Comparison of ENCODE assay signal across 8 cellular contexts in the genomic region with DNA sequence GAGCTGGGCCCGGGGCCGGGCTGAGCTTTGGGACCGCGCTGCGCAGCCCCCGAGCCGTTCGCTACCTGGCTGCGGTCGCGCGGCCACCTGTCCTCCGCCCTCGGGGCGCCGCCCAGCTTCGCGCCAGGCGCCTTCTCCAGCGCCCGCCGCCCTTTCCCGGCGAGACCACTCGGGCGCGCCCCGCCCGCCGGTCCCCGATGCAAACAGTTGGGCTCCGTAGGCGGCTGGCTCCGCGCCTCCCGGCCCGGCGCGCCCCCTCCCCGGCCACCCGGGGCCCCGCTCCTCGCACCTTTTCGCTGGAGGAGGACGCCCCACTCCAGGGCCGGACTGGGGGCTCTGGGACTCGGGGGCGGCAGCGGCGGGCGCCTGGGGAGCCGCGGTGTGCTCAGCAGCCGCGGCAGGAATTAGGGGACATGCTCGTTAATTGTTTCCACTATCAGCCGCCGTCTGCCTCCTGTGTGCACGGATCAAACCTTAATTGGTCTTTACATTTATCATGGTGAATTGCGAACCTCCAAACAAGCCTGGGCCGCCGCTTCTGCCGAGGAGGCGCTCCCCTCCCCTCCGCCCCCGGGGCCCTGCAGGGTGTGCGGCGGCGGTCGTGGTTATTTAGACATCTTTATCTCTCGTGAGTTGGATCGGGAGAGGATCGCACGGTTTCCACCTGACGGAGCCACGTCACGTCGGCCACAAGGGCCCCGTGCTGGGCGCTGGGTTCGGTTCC. TPM values are rescaled to one million over a fixed set of nuclear protein-coding genes. Genes with fewer than 3 reads are reported as not detected.
DNase-seq lines count a peak whose midpoint lies in the region; ATAC-seq and TF ChIP-seq lines count a peak whose summit lies in the region.

No MANE protein-coding gene starts in this region.

- TF ChIP-seq CTCF in GM06990 (IDR thresholded peaks at IDR 0.05; ENCODE audit: insufficient read depth, low read length, poor library complexity, severe bottlenecking): peak; percentile 13

- peak overlapping the region; percentile 77 for H3K4me3 ChIP-seq in GM06990 (replicated peaks; ENCODE audit: low read depth, low read length)
- H3K4me3 ChIP-seq in HUES6 (ENCODE audit: low read depth, low read length): peak overlapping the region; percentile 75
- H3K4me3 ChIP-seq in muscle layer of colon (ENCODE audit: low read depth in 1 of 2, low read length in 2 of 2): peak overlapping the region; percentile 45 to 95

- H3K27me3 ChIP-seq in GM06990 (replicated peaks; ENCODE audit: control insufficient read depth, insufficient read depth, low read length) (no peaks in the 10 kb centered on the region), HUES6 (ENCODE audit: control insufficient read depth, insufficient read depth, low read length) (peaks cover 68% of the 10 kb centered on the region), muscle layer of colon (ENCODE audit: control insufficient read depth in 1 of 2, insufficient read depth in 2 of 2, low read length in 2 of 2) (peaks cover 4 to 5% of the 10 kb centered on the region in 2 donors)

- DNase-seq in GM06990 (ENCODE audit: extremely low read depth, insufficient read length) (peak; percentile 55), cerebellar cortex (ENCODE audit: low spot score) (peak; percentile 33), Ammon's horn (ENCODE audit: low spot score) (no peak), mucosa of gallbladder (ENCODE audit: low spot score) (no peak)

- H3K36me3 ChIP-seq in GM06990 (ENCODE audit: control insufficient read depth, insufficient read depth, low read length) (no peaks in the 10 kb centered on the region), HUES6 (ENCODE audit: control insufficient read depth, insufficient read depth, low read length) (no peaks in the 10 kb centered on the region), muscle layer of colon (ENCODE audit: insufficient read depth, low read length) (no peaks in the 10 kb centered on the region)

- H3K27ac ChIP-seq in HUES6 (ENCODE audit: low read depth, low read length) (no peak overlapping the region), muscle layer of colon (ENCODE audit: low read depth, low read length) (peak overlapping the region; percentile 40)

- H3K9ac ChIP-seq in HUES6 (ENCODE audit: low read length) (peak overlapping the region; percentile 40), muscle layer of colon (ENCODE audit: low read length) (no peak overlapping the region)

- no peaks in the 10 kb centered on the region for H3K9me3 ChIP-seq in HUES6 (ENCODE audit: control insufficient read depth, insufficient read depth, low read depth, low read length)
- no peaks in the 10 kb centered on the region for H3K9me3 ChIP-seq in muscle layer of colon (ENCODE audit: low read length)

- no peaks in the 10 kb centered on the region for H3K4me1 ChIP-seq in HUES6 (ENCODE audit: control insufficient read depth, insufficient read depth, low read length)
- H3K4me1 ChIP-seq in muscle layer of colon (ENCODE audit: insufficient read depth, low read length): peaks cover 4% of the 10 kb centered on the region

- ATAC-seq in GM21367 (IDR thresholded peaks at IDR 0.05; ENCODE audit: unreplicated experiment) (peak; percentile 12), HG03469 (IDR thresholded peaks at IDR 0.05; ENCODE audit: unreplicated experiment) (no peak)

RNA-seq across cellular contexts. Expression of gene CNR1, which starts 0.9 kb away (rescaled TPM):
- 3.7 TPM for total RNA-seq in mucosa of gallbladder

Comparison
In these comparisons a context has a peak if more than half of its experiments do, and no peak if none do; other contexts are left out.
1. DNase-seq: peak in GM06990 (single experiment) and cerebellar cortex (single experiment); none in Ammon's horn (single experiment) and mucosa of gallbladder (single experiment).
2. Peak in every context shown above with its lines, with median percentiles within 50 percentile points of each other: H3K4me3 ChIP-seq.